10 cellular contexts compared by ENCODE assay signal in the genomic region with DNA sequence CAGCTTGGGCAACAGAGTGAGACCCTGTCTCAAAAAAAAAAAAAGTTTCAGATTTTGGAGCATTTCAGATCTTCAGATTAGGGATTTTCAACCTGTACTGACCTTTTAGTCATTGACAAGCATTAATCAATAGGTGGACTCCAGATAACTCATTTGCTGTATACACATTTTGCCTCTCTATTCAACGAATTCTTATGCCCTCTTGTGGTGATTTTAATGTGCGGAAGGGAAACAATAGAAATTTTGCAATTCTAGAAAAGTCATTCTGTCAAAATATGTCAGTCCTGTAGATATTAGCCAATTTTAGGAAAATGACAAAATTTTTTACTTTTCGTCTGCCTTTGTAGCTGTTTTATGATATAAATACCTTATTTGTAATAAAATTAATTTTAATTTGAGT. TPM values are rescaled to one million over a fixed set of nuclear protein-coding genes. Genes with fewer than 3 reads are reported as not detected.
DNase-seq lines count a peak whose midpoint lies in the region; ATAC-seq and TF ChIP-seq lines count a peak whose summit lies in the region.
"Had no signal": no experiment of that assay in that cellular context is flagged by ENCODE, and none has a peak within 500 bp of the region (broad histone marks: within the 10 kb centered on the region; RNA-seq: fewer than 3 reads in every experiment).

No MANE protein-coding gene starts in this region.

- H3K27ac ChIP-seq in RWPE2 (ENCODE audit: poor library complexity, severe bottlenecking) (no peak overlapping the region), psoas muscle (no peak overlapping the region)
- H3K27ac ChIP-seq: brain microvascular endothelial cell had no signal

- ATAC-seq in HG02759 (IDR thresholded peaks at IDR 0.05; ENCODE audit: unreplicated experiment) (peak; percentile 45), RWPE2 (ENCODE audit: low read depth) (no peak), GM18870 (IDR thresholded peaks at IDR 0.05; ENCODE audit: unreplicated experiment) (no peak), psoas muscle (no peak)

- peak; percentile 10 for DNase-seq in EL
- DNase-seq in RWPE2 (ENCODE audit: low spot score): no peak
- DNase-seq in iris pigment epithelial cell (ENCODE audit: low read depth): peak; percentile 1
- no peak for DNase-seq in activated CD4-positive, alpha-beta T cell treated with anti-CD3 and anti-CD28 coated beads for 4 hours
- no peak for DNase-seq in psoas muscle
- DNase-seq in NCI-H1930 (lab: John Stamatoyannopoulos, UW): no peak
- DNase-seq: brain microvascular endothelial cell had no signal

- H3K27me3 ChIP-seq in RWPE2 (ENCODE audit: insufficient read depth, poor library complexity, severe bottlenecking) (no peaks in the 10 kb centered on the region), psoas muscle (ENCODE audit: insufficient read depth in 3 of 3, low read length in 2 of 3) (no peaks in the 10 kb centered on the region)
- H3K27me3 ChIP-seq: brain microvascular endothelial cell had no signal

- TF ChIP-seq CTCF in RWPE2 (IDR thresholded peaks at IDR 0.05; ENCODE audit: poor library complexity, severe bottlenecking) (peak; percentile 46), psoas muscle (IDR thresholded peaks at IDR 0.05) (no peak)

- H3K4me3 ChIP-seq in RWPE2 (ENCODE audit: severe bottlenecking) (no peak overlapping the region), psoas muscle (no peak overlapping the region)

- intact Hi-C loops in psoas muscle (cut with DNase I): no loop called here

- H3K9me3 ChIP-seq in RWPE2 (ENCODE audit: severe bottlenecking): no peaks in the 10 kb centered on the region
- no peaks in the 10 kb centered on the region for H3K9me3 ChIP-seq in psoas muscle

- H3K36me3 ChIP-seq in RWPE2 (ENCODE audit: low read depth) (no peaks in the 10 kb centered on the region), psoas muscle (ENCODE audit: insufficient read depth in 1 of 2, low read depth in 1 of 2) (no peaks in the 10 kb centered on the region)
- H3K36me3 ChIP-seq: brain microvascular endothelial cell had no signal

- WGBS in psoas muscle, 3 donors: 53 to 58% (median 57%) methylated on average over 3 of the region's 3 CpGs

- H3K4me1 ChIP-seq in RWPE2 (ENCODE audit: insufficient read depth, poor library complexity, severe bottlenecking): no peaks in the 10 kb centered on the region
- no peaks in the 10 kb centered on the region for H3K4me1 ChIP-seq in psoas muscle

RNA-seq across cellular contexts. Expression of gene OR2G2, which starts 11.6 kb away (rescaled TPM):
- not detected for total RNA-seq in psoas muscle
- polyA plus RNA-seq in psoas muscle: not detected
- total RNA-seq: RPMI7951 had no signal

RNA-seq across cellular contexts. Expression of gene GCSAML, which starts 27.6 kb away (rescaled TPM):
- total RNA-seq in psoas muscle: under 1 TPM in 3 of 4 donors, not detected in 1; 0.19 to 0.36 (median 0.23) TPM
- polyA plus RNA-seq in psoas muscle: under 1 TPM in 1 of 3 donors, not detected in 2; 0.01 TPM

RNA-seq across cellular contexts. Expression of gene OR2G3, which starts 28.9 kb away (rescaled TPM):
- not detected for total RNA-seq in psoas muscle
- not detected for polyA plus RNA-seq in psoas muscle
- total RNA-seq: RPMI7951 had no signal

RNA-seq across cellular contexts. Expression of gene OR2C3, which starts 40.3 kb away (rescaled TPM):
- total RNA-seq in psoas muscle: not detected
- polyA plus RNA-seq in psoas muscle: under 1 TPM in 2 of 3 donors, not detected in 1; 0.01 TPM
- total RNA-seq: RPMI7951 had no signal

Comparison
In these comparisons a context has a peak if more than half of its experiments do, and no peak if none do; other contexts are left out.
1. DNase-seq: peak in EL (single experiment) and iris pigment epithelial cell (single experiment); none in RWPE2 (single experiment), activated CD4-positive, alpha-beta T cell treated with anti-CD3 and anti-CD28 coated beads for 4 hours (0 of 2), psoas muscle (0 of 2) and NCI-H1930 (0 of 2).